In the genomic region with DNA sequence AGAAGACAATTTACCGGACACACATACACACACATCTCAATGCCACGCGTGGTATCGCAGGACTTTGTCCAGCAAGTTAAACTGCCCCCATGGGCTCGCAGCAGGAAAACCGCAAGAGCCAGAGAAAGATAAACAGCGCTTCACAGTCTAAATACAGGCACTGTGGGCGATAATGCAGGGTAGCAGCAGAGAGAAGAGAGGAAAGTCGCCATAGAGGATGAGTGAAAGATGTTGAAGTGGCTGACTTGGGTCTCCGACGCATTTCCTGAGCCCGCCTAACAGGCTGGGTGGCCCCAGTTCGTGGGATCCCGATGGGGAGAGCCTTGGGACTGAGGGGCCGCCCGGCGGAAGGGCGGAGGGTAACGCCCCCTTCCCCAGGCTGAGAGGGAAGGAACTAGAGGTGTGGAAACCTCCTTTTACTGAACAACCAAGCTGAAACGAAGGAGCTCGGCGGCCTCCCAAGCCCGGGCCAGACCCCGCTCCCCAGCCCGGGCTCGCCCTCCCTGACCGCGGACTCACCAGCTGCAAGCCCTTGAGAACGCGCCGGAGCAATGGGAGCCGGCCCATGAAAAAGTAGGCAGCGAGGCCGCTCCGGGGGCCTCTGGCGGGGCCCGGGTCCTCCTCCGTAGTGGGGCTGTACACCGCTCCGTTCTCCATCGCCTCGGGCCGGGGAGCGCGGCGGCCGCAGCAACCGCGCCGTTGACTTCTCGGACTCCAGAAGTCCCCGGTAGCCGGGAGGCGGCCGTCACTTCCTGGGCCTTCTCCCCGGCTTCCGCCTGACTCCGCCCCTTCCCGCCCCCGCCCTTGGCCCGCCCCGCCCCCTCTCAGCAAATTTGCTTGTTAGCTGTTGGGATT, we compare ENCODE assay signal across 1 cellular context.
TF ChIP-seq lines count a peak whose summit lies in the region.

A gene with protein sequence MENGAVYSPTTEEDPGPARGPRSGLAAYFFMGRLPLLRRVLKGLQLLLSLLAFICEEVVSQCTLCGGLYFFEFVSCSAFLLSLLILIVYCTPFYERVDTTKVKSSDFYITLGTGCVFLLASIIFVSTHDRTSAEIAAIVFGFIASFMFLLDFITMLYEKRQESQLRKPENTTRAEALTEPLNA (minus strand): TSS at position 764 of the 855 bp plus-strand sequence. CDS start 107 bp downstream, at position 657.

TF ChIP-seq in K562, 482 proteins besides CTCF, POLR2A, EP300 and RAD21 (continued from another document and continues in another):
- TF ChIP-seq, protein P1, sequence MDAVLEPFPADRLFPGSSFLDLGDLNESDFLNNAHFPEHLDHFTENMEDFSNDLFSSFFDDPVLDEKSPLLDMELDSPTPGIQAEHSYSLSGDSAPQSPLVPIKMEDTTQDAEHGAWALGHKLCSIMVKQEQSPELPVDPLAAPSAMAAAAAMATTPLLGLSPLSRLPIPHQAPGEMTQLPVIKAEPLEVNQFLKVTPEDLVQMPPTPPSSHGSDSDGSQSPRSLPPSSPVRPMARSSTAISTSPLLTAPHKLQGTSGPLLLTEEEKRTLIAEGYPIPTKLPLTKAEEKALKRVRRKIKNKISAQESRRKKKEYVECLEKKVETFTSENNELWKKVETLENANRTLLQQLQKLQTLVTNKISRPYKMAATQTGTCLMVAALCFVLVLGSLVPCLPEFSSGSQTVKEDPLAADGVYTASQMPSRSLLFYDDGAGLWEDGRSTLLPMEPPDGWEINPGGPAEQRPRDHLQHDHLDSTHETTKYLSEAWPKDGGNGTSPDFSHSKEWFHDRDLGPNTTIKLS (IDR thresholded peaks at IDR 0.05; ENCODE audit: borderline replicate concordance, low read depth) = peak; percentile 36; the same call in 1 of the 2 replicates
- TF ChIP-seq ZNF12 (CRISPR knock-in tag; IDR thresholded peaks at IDR 0.05) (no peak), EGR1 (conservative IDR thresholded peaks at IDR 0.05) (peak; percentile 52; the same call in 1 of the 2 replicates), MYBL2 (IDR thresholded peaks at IDR 0.05; ENCODE audit: low read depth) (no peak), MYBL2 (CRISPR knock-in tag; IDR thresholded peaks at IDR 0.05; ENCODE audit: borderline replicate concordance) (no peak), ZNF311 (CRISPR knock-in tag; IDR thresholded peaks at IDR 0.05) (no peak), SMARCB1 (IDR thresholded peaks at IDR 0.05; ENCODE audit: insufficient read length, low read depth) (no peak), HIVEP1 (CRISPR knock-in tag; IDR thresholded peaks at IDR 0.05) (no peak), HMGN3 (IDR thresholded peaks at IDR 0.05; ENCODE audit: borderline replicate concordance, extremely low read depth, insufficient read length, low read depth, low read length) (peak; percentile 47), MEF2D (tag; conservative IDR thresholded peaks at IDR 0.05; ENCODE audit: low read depth) (peak; percentile 54; the same call in 1 of the 2 replicates), ZNF217 (CRISPR knock-in tag; IDR thresholded peaks at IDR 0.05) (no peak), BRD4 (IDR thresholded peaks at IDR 0.05) (no peak), POLR2B (IDR thresholded peaks at IDR 0.05; ENCODE audit: low read depth, partially characterized antibody) (peak; percentile 83), GTF2F1 (IDR thresholded peaks at IDR 0.05; ENCODE audit: low read depth, low read length) (no peak), PCBP1 (IDR thresholded peaks at IDR 0.05; ENCODE audit: low read depth, low read length, poor library complexity, severe bottlenecking) (no peak), ZNF507 (tag; conservative IDR thresholded peaks at IDR 0.05) (no peak), NCOR1 (IDR thresholded peaks at IDR 0.05) (peak; percentile 69), SIN3B (IDR thresholded peaks at IDR 0.05; ENCODE audit: low read depth) (0 out of 2 replicates have a peak, but pooled peaks have one; percentile 16), ZNF408 (CRISPR knock-in tag; IDR thresholded peaks at IDR 0.05; ENCODE audit: low read depth) (no peak), MTA3 (IDR thresholded peaks at IDR 0.05; ENCODE audit: borderline replicate concordance) (peak; percentile 76; the same call in 1 of the 2 replicates), DPF2 (IDR thresholded peaks at IDR 0.05) (peak; percentile 84), U2AF1 (optimal IDR thresholded peaks at IDR 0.05; ENCODE audit: low read depth, low read length) (no peak), L3MBTL2 (IDR thresholded peaks at IDR 0.05) (peak; percentile 39; the same call in 1 of the 2 replicates), ZNF354B (CRISPR knock-in tag; IDR thresholded peaks at IDR 0.05) (no peak), ZNF551 (CRISPR knock-in tag; IDR thresholded peaks at IDR 0.05) (no peak), NEUROD1 (IDR thresholded peaks at IDR 0.05; ENCODE audit: borderline replicate concordance, low read depth, low read length, partially characterized antibody) (peak; percentile 77), NR2C2 (CRISPR knock-in tag; IDR thresholded peaks at IDR 0.05) (no peak), NR2C2 (tag; IDR thresholded peaks at IDR 0.05) (no peak; the same call in 1 of the 2 replicates), CAMTA2 (CRISPR knock-in tag; conservative IDR thresholded peaks at IDR 0.05) (no peak), CXXC5 (CRISPR knock-in tag; IDR thresholded peaks at IDR 0.05) (peak; percentile 54; the same call in 1 of the 2 replicates), HDAC6 (IDR thresholded peaks at IDR 0.05; ENCODE audit: low read depth, low read length) (no peak)
- TF ChIP-seq, protein P2, sequence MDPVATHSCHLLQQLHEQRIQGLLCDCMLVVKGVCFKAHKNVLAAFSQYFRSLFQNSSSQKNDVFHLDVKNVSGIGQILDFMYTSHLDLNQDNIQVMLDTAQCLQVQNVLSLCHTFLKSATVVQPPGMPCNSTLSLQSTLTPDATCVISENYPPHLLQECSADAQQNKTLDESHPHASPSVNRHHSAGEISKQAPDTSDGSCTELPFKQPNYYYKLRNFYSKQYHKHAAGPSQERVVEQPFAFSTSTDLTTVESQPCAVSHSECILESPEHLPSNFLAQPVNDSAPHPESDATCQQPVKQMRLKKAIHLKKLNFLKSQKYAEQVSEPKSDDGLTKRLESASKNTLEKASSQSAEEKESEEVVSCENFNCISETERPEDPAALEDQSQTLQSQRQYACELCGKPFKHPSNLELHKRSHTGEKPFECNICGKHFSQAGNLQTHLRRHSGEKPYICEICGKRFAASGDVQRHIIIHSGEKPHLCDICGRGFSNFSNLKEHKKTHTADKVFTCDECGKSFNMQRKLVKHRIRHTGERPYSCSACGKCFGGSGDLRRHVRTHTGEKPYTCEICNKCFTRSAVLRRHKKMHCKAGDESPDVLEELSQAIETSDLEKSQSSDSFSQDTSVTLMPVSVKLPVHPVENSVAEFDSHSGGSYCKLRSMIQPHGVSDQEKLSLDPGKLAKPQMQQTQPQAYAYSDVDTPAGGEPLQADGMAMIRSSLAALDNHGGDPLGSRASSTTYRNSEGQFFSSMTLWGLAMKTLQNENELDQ (CRISPR knock-in tag; IDR thresholded peaks at IDR 0.05; ENCODE audit: borderline replicate concordance) = no peak
- TF ChIP-seq, protein P3, sequence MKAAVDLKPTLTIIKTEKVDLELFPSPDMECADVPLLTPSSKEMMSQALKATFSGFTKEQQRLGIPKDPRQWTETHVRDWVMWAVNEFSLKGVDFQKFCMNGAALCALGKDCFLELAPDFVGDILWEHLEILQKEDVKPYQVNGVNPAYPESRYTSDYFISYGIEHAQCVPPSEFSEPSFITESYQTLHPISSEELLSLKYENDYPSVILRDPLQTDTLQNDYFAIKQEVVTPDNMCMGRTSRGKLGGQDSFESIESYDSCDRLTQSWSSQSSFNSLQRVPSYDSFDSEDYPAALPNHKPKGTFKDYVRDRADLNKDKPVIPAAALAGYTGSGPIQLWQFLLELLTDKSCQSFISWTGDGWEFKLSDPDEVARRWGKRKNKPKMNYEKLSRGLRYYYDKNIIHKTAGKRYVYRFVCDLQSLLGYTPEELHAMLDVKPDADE (conservative IDR thresholded peaks at IDR 0.05; ENCODE audit: control insufficient read depth, low read depth, low read length) = peak; percentile 69
- TF ChIP-seq, protein P4, sequence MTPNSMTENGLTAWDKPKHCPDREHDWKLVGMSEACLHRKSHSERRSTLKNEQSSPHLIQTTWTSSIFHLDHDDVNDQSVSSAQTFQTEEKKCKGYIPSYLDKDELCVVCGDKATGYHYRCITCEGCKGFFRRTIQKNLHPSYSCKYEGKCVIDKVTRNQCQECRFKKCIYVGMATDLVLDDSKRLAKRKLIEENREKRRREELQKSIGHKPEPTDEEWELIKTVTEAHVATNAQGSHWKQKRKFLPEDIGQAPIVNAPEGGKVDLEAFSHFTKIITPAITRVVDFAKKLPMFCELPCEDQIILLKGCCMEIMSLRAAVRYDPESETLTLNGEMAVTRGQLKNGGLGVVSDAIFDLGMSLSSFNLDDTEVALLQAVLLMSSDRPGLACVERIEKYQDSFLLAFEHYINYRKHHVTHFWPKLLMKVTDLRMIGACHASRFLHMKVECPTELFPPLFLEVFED (CRISPR knock-in tag; conservative IDR thresholded peaks at IDR 0.05) = peak; percentile 79; the same call in 1 of the 2 replicates
- TF ChIP-seq, protein P5, sequence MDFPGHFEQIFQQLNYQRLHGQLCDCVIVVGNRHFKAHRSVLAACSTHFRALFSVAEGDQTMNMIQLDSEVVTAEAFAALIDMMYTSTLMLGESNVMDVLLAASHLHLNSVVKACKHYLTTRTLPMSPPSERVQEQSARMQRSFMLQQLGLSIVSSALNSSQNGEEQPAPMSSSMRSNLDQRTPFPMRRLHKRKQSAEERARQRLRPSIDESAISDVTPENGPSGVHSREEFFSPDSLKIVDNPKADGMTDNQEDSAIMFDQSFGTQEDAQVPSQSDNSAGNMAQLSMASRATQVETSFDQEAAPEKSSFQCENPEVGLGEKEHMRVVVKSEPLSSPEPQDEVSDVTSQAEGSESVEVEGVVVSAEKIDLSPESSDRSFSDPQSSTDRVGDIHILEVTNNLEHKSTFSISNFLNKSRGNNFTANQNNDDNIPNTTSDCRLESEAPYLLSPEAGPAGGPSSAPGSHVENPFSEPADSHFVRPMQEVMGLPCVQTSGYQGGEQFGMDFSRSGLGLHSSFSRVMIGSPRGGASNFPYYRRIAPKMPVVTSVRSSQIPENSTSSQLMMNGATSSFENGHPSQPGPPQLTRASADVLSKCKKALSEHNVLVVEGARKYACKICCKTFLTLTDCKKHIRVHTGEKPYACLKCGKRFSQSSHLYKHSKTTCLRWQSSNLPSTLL (IDR thresholded peaks at IDR 0.05) = no peak
- TF ChIP-seq, protein P6, sequence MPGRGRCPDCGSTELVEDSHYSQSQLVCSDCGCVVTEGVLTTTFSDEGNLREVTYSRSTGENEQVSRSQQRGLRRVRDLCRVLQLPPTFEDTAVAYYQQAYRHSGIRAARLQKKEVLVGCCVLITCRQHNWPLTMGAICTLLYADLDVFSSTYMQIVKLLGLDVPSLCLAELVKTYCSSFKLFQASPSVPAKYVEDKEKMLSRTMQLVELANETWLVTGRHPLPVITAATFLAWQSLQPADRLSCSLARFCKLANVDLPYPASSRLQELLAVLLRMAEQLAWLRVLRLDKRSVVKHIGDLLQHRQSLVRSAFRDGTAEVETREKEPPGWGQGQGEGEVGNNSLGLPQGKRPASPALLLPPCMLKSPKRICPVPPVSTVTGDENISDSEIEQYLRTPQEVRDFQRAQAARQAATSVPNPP (IDR thresholded peaks at IDR 0.05; ENCODE audit: borderline replicate concordance, insufficient read depth, insufficient read length) = no peak
- TF ChIP-seq, protein P7, sequence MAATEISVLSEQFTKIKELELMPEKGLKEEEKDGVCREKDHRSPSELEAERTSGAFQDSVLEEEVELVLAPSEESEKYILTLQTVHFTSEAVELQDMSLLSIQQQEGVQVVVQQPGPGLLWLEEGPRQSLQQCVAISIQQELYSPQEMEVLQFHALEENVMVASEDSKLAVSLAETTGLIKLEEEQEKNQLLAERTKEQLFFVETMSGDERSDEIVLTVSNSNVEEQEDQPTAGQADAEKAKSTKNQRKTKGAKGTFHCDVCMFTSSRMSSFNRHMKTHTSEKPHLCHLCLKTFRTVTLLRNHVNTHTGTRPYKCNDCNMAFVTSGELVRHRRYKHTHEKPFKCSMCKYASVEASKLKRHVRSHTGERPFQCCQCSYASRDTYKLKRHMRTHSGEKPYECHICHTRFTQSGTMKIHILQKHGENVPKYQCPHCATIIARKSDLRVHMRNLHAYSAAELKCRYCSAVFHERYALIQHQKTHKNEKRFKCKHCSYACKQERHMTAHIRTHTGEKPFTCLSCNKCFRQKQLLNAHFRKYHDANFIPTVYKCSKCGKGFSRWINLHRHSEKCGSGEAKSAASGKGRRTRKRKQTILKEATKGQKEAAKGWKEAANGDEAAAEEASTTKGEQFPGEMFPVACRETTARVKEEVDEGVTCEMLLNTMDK (IDR thresholded peaks at IDR 0.05; ENCODE audit: borderline replicate concordance, insufficient read depth, low read depth, low read length, poor library complexity, severe bottlenecking) = no peak
- TF ChIP-seq, protein P8, sequence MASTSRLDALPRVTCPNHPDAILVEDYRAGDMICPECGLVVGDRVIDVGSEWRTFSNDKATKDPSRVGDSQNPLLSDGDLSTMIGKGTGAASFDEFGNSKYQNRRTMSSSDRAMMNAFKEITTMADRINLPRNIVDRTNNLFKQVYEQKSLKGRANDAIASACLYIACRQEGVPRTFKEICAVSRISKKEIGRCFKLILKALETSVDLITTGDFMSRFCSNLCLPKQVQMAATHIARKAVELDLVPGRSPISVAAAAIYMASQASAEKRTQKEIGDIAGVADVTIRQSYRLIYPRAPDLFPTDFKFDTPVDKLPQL (IDR thresholded peaks at IDR 0.05; ENCODE audit: extremely low read depth, insufficient read length) = no peak
- TF ChIP-seq, protein P9, sequence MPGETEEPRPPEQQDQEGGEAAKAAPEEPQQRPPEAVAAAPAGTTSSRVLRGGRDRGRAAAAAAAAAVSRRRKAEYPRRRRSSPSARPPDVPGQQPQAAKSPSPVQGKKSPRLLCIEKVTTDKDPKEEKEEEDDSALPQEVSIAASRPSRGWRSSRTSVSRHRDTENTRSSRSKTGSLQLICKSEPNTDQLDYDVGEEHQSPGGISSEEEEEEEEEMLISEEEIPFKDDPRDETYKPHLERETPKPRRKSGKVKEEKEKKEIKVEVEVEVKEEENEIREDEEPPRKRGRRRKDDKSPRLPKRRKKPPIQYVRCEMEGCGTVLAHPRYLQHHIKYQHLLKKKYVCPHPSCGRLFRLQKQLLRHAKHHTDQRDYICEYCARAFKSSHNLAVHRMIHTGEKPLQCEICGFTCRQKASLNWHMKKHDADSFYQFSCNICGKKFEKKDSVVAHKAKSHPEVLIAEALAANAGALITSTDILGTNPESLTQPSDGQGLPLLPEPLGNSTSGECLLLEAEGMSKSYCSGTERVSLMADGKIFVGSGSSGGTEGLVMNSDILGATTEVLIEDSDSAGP (CRISPR knock-in tag; IDR thresholded peaks at IDR 0.05) = no peak
- TF ChIP-seq, protein P10, sequence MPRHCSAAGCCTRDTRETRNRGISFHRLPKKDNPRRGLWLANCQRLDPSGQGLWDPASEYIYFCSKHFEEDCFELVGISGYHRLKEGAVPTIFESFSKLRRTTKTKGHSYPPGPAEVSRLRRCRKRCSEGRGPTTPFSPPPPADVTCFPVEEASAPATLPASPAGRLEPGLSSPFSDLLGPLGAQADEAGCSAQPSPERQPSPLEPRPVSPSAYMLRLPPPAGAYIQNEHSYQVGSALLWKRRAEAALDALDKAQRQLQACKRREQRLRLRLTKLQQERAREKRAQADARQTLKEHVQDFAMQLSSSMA (CRISPR knock-in tag; IDR thresholded peaks at IDR 0.05) = no peak
